14 cellular contexts compared by ENCODE assay signal in the genomic region with DNA sequence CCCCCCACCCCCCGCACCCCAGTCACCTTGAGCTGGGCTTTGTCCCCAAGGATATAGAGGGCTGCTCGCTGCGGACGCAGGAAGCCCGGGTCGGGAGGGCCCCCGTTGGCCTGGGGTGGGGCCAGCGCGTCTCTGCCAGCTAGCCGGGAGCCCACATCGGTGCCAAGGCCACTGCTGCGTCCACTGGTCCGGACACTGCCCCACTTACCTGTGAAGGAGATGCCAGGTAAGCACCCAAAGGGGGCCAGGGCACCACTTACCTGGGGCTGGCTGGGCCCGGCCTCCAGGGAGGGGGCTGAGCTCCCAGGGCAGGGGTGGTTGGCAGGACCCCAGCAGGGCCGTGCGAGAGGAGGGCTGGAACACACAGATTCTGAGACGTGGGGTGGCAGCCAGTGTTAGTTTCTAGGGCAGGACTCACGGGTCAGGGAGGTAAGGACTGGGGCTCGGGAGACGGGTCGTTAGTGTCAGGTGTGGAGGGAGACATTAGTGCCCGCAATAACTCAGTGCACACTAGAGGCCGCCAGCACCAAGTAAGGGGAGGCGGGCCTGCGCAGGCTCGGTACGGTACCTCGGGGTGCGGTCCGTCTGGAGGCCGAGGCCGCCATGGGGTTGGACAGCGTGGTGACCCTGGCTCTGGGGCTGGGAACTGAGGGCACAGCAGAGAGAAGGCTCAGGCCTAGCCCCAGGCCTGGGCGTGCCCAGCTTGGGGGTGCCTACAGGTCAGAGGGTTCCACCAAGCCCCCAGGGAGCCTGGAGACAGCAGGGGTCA. TPM values are rescaled to one million over a fixed set of nuclear protein-coding genes. Genes with fewer than 3 reads are reported as not detected.
DNase-seq lines count a peak whose midpoint lies in the region; ATAC-seq and TF ChIP-seq lines count a peak whose summit lies in the region.
"Had no signal": no experiment of that assay in that cellular context is flagged by ENCODE, and none has a peak within 500 bp of the region (broad histone marks: within the 10 kb centered on the region; RNA-seq: fewer than 3 reads in every experiment).

No MANE protein-coding gene starts in this region.

- H3K9me3 ChIP-seq in Panc1 (ENCODE audit: control insufficient read depth, insufficient read depth, low read depth, low read length) = no peaks in the 10 kb centered on the region
- H3K9me3 ChIP-seq: SJCRH30 had no signal

- H3K36me3 ChIP-seq in Panc1 (ENCODE audit: control insufficient read depth, insufficient read depth, low read length) = peaks cover 3% of the 10 kb centered on the region; the same call in 1 of the 2 replicates

- ATAC-seq in Panc1 = peak; percentile 63
- ATAC-seq in sciatic nerve = no peak

- peak; percentile 20 for TF ChIP-seq CTCF in AG04449 (IDR thresholded peaks at IDR 0.05; ENCODE audit: insufficient read depth, low read length, missing control alignments)
- TF ChIP-seq CTCF in GM12864 (IDR thresholded peaks at IDR 0.05; ENCODE audit: low read depth, low read length, missing control alignments) = peak; percentile 40
- TF ChIP-seq CTCF in Panc1 (IDR thresholded peaks at IDR 0.05) = peak; percentile 71; the same call in 1 of the 2 replicates
- peak; percentile 32 for TF ChIP-seq CTCF in epithelial cell of proximal tubule (conservative IDR thresholded peaks at IDR 0.05; ENCODE audit: low read depth, low read length)

- intact Hi-C loops in Panc1 (cut with micrococcal nuclease; ENCODE audit: unreplicated experiment) (no loop called here), sciatic nerve (cut with DNase I) (no loop called here)

- H3K4me3 ChIP-seq in AG04449 (ENCODE audit: low read depth, low read length) (no peak overlapping the region), GM12864 (ENCODE audit: low read depth, low read length) (no peak overlapping the region), Panc1 (ENCODE audit: low read depth in 2 of 2, low read length in 2 of 2) (no peak overlapping the region), epithelial cell of proximal tubule (ENCODE audit: low read depth, low read length) (no peak overlapping the region)
- H3K4me3 ChIP-seq: SJCRH30 had no signal

- DNase-seq in AG04449 (ENCODE audit: low read depth, low spot score) (no peak), GM12864 (ENCODE audit: low read depth) (no peak), Panc1 (ENCODE audit: low read depth, low spot score) (no peak), epithelial cell of proximal tubule (ENCODE audit: low read depth) (no peak), sciatic nerve (ENCODE audit: low spot score) (no peak), hypothalamus (lab: John Stamatoyannopoulos, UW) (no peak), epidermal melanocyte (ENCODE audit: insufficient read length, low spot score) (no peak), glomerular visceral epithelial cell (ENCODE audit: extremely low spot score) (no peak)
- DNase-seq: immature natural killer cell; naive thymus-derived CD8-positive, alpha-beta T cell; NCI-H2227 treated with DMSO at 0.1 percent for 48 hours; SJCRH30 had no signal

- H3K27me3 ChIP-seq in Panc1 (ENCODE audit: control insufficient read depth, insufficient read depth, low read length) = no peaks in the 10 kb centered on the region
- H3K27me3 ChIP-seq: SJCRH30 had no signal

- CTCF ChIA-PET in AG04449 (lab: Yijun Ruan, JAX) = interaction anchor here (0.7 to 2.2 kb wide), 3 partner anchors 10 to 14 kb away, joined by 3 to 7 read pairs (median 3); no protein-coding TSS in a partner anchor
- CTCF ChIA-PET in Panc1 (lab: Charles Lee) = no interaction called here

- in situ Hi-C loops in Panc1 (cut with HindIII; ENCODE audit: low pct_unique_long_range_greater_than_20kb, low sequenced_read_pairs) = no loop called here

- POLR2A ChIA-PET in AG04449 (lab: Yijun Ruan, JAX) = no interaction called here
- POLR2A ChIA-PET in Panc1 (lab: Charles Lee) = no interaction called here

- no TSS peak for BruUV-seq in Panc1 (replicated peaks; lab: Mats Ljungman, UMichigan)

- no peak overlapping the region for H3K27ac ChIP-seq in Panc1 (ENCODE audit: low read length)
- H3K27ac ChIP-seq: epithelial cell of prostate, KMS-11, SJCRH30 had no signal

- no peaks in the 10 kb centered on the region for H3K4me1 ChIP-seq in Panc1 (ENCODE audit: control insufficient read depth, insufficient read depth, low read length)

RNA-seq across cellular contexts. Expression of gene SBF1, which starts 18.2 kb away (rescaled TPM):
- total RNA-seq in Panc1 (2021; ENCODE audit: unreplicated experiment) (59.2 TPM), epithelial cell of proximal tubule (56.6 and 59.0 TPM in 2 replicates), sciatic nerve (73.4 TPM)
- 52.8 TPM for polyA plus RNA-seq in Panc1 (2012; ENCODE audit: insufficient read length)

RNA-seq across cellular contexts. Expression of gene ADM2, which starts 24.7 kb away (rescaled TPM):
- total RNA-seq in Panc1 (2021; ENCODE audit: unreplicated experiment) = 3.9 TPM
- 9.3 TPM for polyA plus RNA-seq in Panc1 (2012; ENCODE audit: insufficient read length)
- 3.9 and 4.4 TPM in 2 replicates for total RNA-seq in epithelial cell of proximal tubule
- 0.09 TPM for total RNA-seq in sciatic nerve
- total RNA-seq: SJCRH30 had no signal

RNA-seq across cellular contexts. Expression of gene MIOX, which starts 30.0 kb away (rescaled TPM):
- total RNA-seq in Panc1 (2021; ENCODE audit: unreplicated experiment) (0.23 TPM), epithelial cell of proximal tubule (not detected in 2 replicates), sciatic nerve (not detected)
- 0.33 TPM for polyA plus RNA-seq in Panc1 (2012; ENCODE audit: insufficient read length)
- total RNA-seq: SJCRH30 had no signal
- polyA plus RNA-seq: immature natural killer cell had no signal

RNA-seq across cellular contexts. Expression of gene LMF2, which starts 50.9 kb away (rescaled TPM):
- total RNA-seq in Panc1 (2021; ENCODE audit: unreplicated experiment) = 54.2 TPM
- 46.0 TPM for polyA plus RNA-seq in Panc1 (2012; ENCODE audit: insufficient read length)
- total RNA-seq in epithelial cell of proximal tubule = 69.2 and 83.3 TPM in 2 replicates
- 48.4 TPM for total RNA-seq in sciatic nerve

RNA-seq across cellular contexts. Expression of gene NCAPH2, which starts 51.4 kb away (rescaled TPM):
- total RNA-seq in Panc1 (2021; ENCODE audit: unreplicated experiment) (55.6 TPM), epithelial cell of proximal tubule (69.3 and 81.5 TPM in 2 replicates), sciatic nerve (39.8 TPM)
- 44.9 TPM for polyA plus RNA-seq in Panc1 (2012; ENCODE audit: insufficient read length)

Comparison
In these comparisons a context has a peak if more than half of its experiments do, and no peak if none do; other contexts are left out.
1. CTCF ChIP-seq: peak in every context shown above with its lines; median percentile 71 in Panc1; 40 in GM12864; 32 in epithelial cell of proximal tubule; 20 in AG04449.